ENCODE assay signal across 7 cellular contexts in the genomic region with DNA sequence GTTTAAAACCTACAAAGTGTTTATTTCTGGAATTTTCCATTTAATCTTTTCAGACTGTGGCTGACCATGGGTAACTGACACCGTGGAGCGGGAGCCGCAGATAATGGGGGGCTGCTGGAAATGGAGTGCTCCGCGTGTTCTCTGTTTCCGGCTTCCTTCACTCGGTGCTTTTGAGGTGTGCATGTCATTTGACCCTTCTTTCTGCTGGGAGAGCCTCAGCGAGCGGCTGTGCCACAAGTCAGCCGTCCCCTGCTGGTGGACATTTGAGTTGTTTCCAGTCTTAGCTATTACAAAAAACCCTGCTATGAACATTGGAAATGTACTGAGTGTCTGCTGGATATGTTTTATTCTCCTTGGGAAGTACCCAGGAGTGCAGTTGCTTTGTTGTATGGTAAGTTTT.
DNase-seq lines count a peak whose midpoint lies in the region; ATAC-seq, FAIRE-seq and TF ChIP-seq lines count a peak whose summit lies in the region.
"Not testable (repeated sequence)": the region's sequence is repeated elsewhere in the genome, so short reads cannot be mapped to it uniquely, and the experiment has no call there.

No MANE protein-coding gene starts in this region.

- not testable (repeated sequence) for H3K36me3 ChIP-seq in PC-3 (ENCODE audit: low read depth, low read length); HepG2 (replicated peaks in 1 of 2; ENCODE audit: control insufficient read depth in 1 of 2, insufficient read depth in 2 of 2, low read length in 2 of 2); gastrocnemius medialis

- H3K4me1 Mint-ChIP-seq in H9; osteocyte (ENCODE audit: unreplicated experiment): not testable (repeated sequence)

- not testable (repeated sequence) for H3K23me2 ChIP-seq in H9 (ENCODE audit: insufficient read length, low read depth, low read length, poor library complexity, severe bottlenecking)

- H3F3A ChIP-seq in PC-3 (ENCODE audit: low read length, unreplicated experiment): not testable (repeated sequence)

- DNase-seq in H9; PC-3; astrocyte of the spinal cord (ENCODE audit: low read depth, low spot score); HepG2 (ENCODE audit: low spot score); gastrocnemius medialis: not testable (repeated sequence)
- DNase-seq in choroid plexus epithelial cell (ENCODE audit: low read depth): peak; percentile 9
- peak; percentile 71 for DNase-seq in osteocyte (ENCODE audit: extremely low spot score, unreplicated experiment)

- H3K14ac ChIP-seq in H9 (ENCODE audit: insufficient read depth, low read length): not testable (repeated sequence)

- not testable (repeated sequence) for H4K20me1 ChIP-seq in H9 (ENCODE audit: control insufficient read depth, insufficient read depth, insufficient read length); PC-3 (ENCODE audit: low read length); HepG2 (ENCODE audit: insufficient read depth, low read length)

- in situ Hi-C loops in astrocyte of the spinal cord (cut with HindIII; ENCODE audit: low sequenced_read_pairs); HepG2 (cut with HindIII; ENCODE audit: extremely low pct_ligation_motif_present, low pct_unique_long_range_greater_than_20kb); gastrocnemius medialis (cut with MboI; ENCODE audit: low sequenced_read_pairs in 4 of 4): not testable (repeated sequence)

- not testable (repeated sequence) for H4K5ac ChIP-seq in H9 (ENCODE audit: insufficient read length, low read depth, low read length)

- H2BK5ac ChIP-seq in H9 (ENCODE audit: insufficient read length, low read length): not testable (repeated sequence)

- CTCF ChIA-PET in PC-3 (lab: Charles Lee); HepG2 (lab: Yijun Ruan, JAX; ENCODE audit: low intra/inter-chr PET ratio, low total read pairs): not testable (repeated sequence)

- not testable (repeated sequence) for H3K4me3 ChIP-seq in PC-3 (ENCODE audit: low read length); astrocyte of the spinal cord (ENCODE audit: low read depth, low read length); choroid plexus epithelial cell (ENCODE audit: low read depth, low read length); HepG2 (replicated peaks in 1 of 3; ENCODE audit: insufficient read depth in 1 of 3, low read depth in 2 of 3, low read length in 3 of 3); gastrocnemius medialis

- H3K27me3 ChIP-seq in H9 (ENCODE audit: insufficient read depth, low read length); PC-3 (ENCODE audit: low read length); HepG2 (ENCODE audit: control insufficient read depth in 1 of 2, insufficient read depth in 2 of 2, low read length in 2 of 2); gastrocnemius medialis: not testable (repeated sequence)

- intact Hi-C loops in PC-3 (cut with micrococcal nuclease); HepG2 (cut with micrococcal nuclease; ENCODE audit: unreplicated experiment); gastrocnemius medialis (cut with DNase I; ENCODE audit: low total_unique reads): not testable (repeated sequence)

- TF ChIP-seq RAD21 in HepG2 (CRISPR knock-in tag; IDR thresholded peaks at IDR 0.05): not testable (repeated sequence)

- not testable (repeated sequence) for H2AK5ac ChIP-seq in H9 (ENCODE audit: insufficient read length, low read length)

- not testable (repeated sequence) for H4K91ac ChIP-seq in H9 (ENCODE audit: insufficient read length, low read depth, low read length)

- TF ChIP-seq CTCF in H9 (conservative IDR thresholded peaks at IDR 0.05) (peak; percentile 32; the same call in 1 of the 3 replicates), astrocyte of the spinal cord (IDR thresholded peaks at IDR 0.05; ENCODE audit: low read depth, low read length) (peak; percentile 9), choroid plexus epithelial cell (conservative IDR thresholded peaks at IDR 0.05; ENCODE audit: low read depth, low read length) (peak; percentile 35)
- TF ChIP-seq CTCF in PC-3 (conservative IDR thresholded peaks at IDR 0.05; ENCODE audit: low read depth, low read length); HepG2 (CRISPR knock-in tag; IDR thresholded peaks at IDR 0.05); osteocyte (IDR thresholded peaks at IDR 0.05); gastrocnemius medialis (IDR thresholded peaks at IDR 0.05 in 4 of 5, conservative IDR thresholded peaks at IDR 0.05 in 1 of 5): not testable (repeated sequence)

- not testable (repeated sequence) for H2AFZ ChIP-seq in H9 (ENCODE audit: low read length); PC-3 (ENCODE audit: low read length); HepG2 (ENCODE audit: low read length)

- not testable (repeated sequence) for H3T11ph ChIP-seq in H9 (ENCODE audit: low read length)

- H3K4me2 ChIP-seq in H9 (ENCODE audit: insufficient read depth, insufficient read length, low read length); PC-3 (ENCODE audit: low read length); HepG2 (ENCODE audit: low read depth, low read length): not testable (repeated sequence)

- not testable (repeated sequence) for BruUV-seq in PC-3 (replicated peaks; lab: Mats Ljungman, UMichigan); HepG2 (replicated peaks; lab: Mats Ljungman, UMichigan)

- no CpG with 5 or more reads among the region's 10 CpGs for WGBS in H9 (ENCODE audit: extremely low coverage, insufficient read length, low lambda C conversion rate)
- 98% methylated on average over 10 of the region's 10 CpGs for WGBS in HepG2 (ENCODE audit: low lambda C conversion rate)

- H3K79me2 ChIP-seq in H9 (ENCODE audit: insufficient read depth, low read length); PC-3 (ENCODE audit: low read length); HepG2 (ENCODE audit: insufficient read depth, low read length): not testable (repeated sequence)

- FAIRE-seq in HepG2 (lab: Jason Lieb, UNC): not testable (repeated sequence)

- not testable (repeated sequence) for H3K23ac ChIP-seq in H9 (ENCODE audit: insufficient read length, low read depth, low read length)

- not testable (repeated sequence) for H2BK20ac ChIP-seq in H9 (ENCODE audit: low read depth, low read length, poor library complexity, severe bottlenecking)

- H4K8ac ChIP-seq in H9 (replicated peaks; ENCODE audit: insufficient read length, low read depth, low read length): not testable (repeated sequence)

- ATAC-seq in PC-3: 0 out of 2 replicates have a peak, but pooled peaks have one; percentile 18
- peak; percentile 38; the same call in 1 of the 3 replicates for ATAC-seq in HepG2
- ATAC-seq in gastrocnemius medialis: peak; percentile 39 to 57

- not testable (repeated sequence) for H3K36me3 Mint-ChIP-seq in H9 (ENCODE audit: insufficient read depth in 1 of 3, low read depth in 3 of 3); osteocyte (ENCODE audit: unreplicated experiment)

- not testable (repeated sequence) for H3K9me3 Mint-ChIP-seq in H9; osteocyte (ENCODE audit: unreplicated experiment)

- H3K9me3 ChIP-seq in H9 (ENCODE audit: control insufficient read depth, low read depth, low read length); PC-3 (ENCODE audit: low read length); HepG2 (ENCODE audit: low read length); gastrocnemius medialis: not testable (repeated sequence)

- not testable (repeated sequence) for TF ChIP-seq POLR2A in HepG2 (IDR thresholded peaks at IDR 0.05; ENCODE audit: insufficient read depth in 1 of 2, low read depth in 2 of 2, low read length in 2 of 2); gastrocnemius medialis (IDR thresholded peaks at IDR 0.05)

- H3K4me1 ChIP-seq in H9 (ENCODE audit: insufficient read depth, low read length); PC-3 (ENCODE audit: insufficient read depth, low read length); HepG2 (ENCODE audit: insufficient read depth, low read length); gastrocnemius medialis: not testable (repeated sequence)

- H3K9me2 ChIP-seq in PC-3 (replicated peaks; ENCODE audit: low read length): not testable (repeated sequence)

- not testable (repeated sequence) for H2BK15ac ChIP-seq in H9 (ENCODE audit: low read depth, low read length)

- H2BK12ac ChIP-seq in H9 (ENCODE audit: insufficient read length, low read depth, low read length): not testable (repeated sequence)

- not testable (repeated sequence) for H3K79me1 ChIP-seq in H9 (ENCODE audit: insufficient read depth, low read depth, low read length, poor library complexity, severe bottlenecking)

- H3K4ac ChIP-seq in H9 (ENCODE audit: low read depth, low read length): not testable (repeated sequence)

- H3K18ac ChIP-seq in H9 (ENCODE audit: insufficient read length, low read depth, low read length): not testable (repeated sequence)

- peak overlapping the region in 1 of 3 experiments; percentile 44; a peak in 1 of 7 replicates for H3K27ac Mint-ChIP-seq in H9
- not testable (repeated sequence) for H3K27ac Mint-ChIP-seq in osteocyte (ENCODE audit: unreplicated experiment)

- not testable (repeated sequence) for H3K9ac ChIP-seq in H9 (ENCODE audit: extremely low read depth, insufficient read length, low read length); PC-3 (ENCODE audit: low read length); HepG2 (ENCODE audit: insufficient read depth, low read depth, low read length)

- POLR2A ChIA-PET in PC-3 (lab: Charles Lee; ENCODE audit: unreplicated experiment); HepG2 (lab: Yijun Ruan, JAX): not testable (repeated sequence)

- not testable (repeated sequence) for H3K56ac ChIP-seq in H9 (ENCODE audit: insufficient read length, low read depth, low read length)

- H2BK120ac ChIP-seq in H9 (ENCODE audit: low read depth, low read length, poor library complexity, severe bottlenecking): not testable (repeated sequence)

- not testable (repeated sequence) for H3K4me3 Mint-ChIP-seq in H9; osteocyte (ENCODE audit: unreplicated experiment)

- H3K27me3 Mint-ChIP-seq in H9 (ENCODE audit: low read depth); osteocyte (ENCODE audit: unreplicated experiment): not testable (repeated sequence)

- not testable (repeated sequence) for TF ChIP-seq EP300 in HepG2 (IDR thresholded peaks at IDR 0.05; ENCODE audit: low read depth in 2 of 2, low read length in 2 of 2); HepG2 (CRISPR knock-in tag; IDR thresholded peaks at IDR 0.05; ENCODE audit: borderline replicate concordance)

- not testable (repeated sequence) for H3K27ac ChIP-seq in H9 (ENCODE audit: insufficient read length, low read depth, low read length); PC-3 (ENCODE audit: low read length); HepG2 (ENCODE audit: extremely low read length, insufficient read depth, low read length); gastrocnemius medialis
